Comparison of ENCODE assay signal across 9 cellular contexts in genomic region chr1:240611619-240612490, GRCh38. TPM values are rescaled to one million over a fixed set of nuclear protein-coding genes. Genes with fewer than 3 reads are reported as not detected.
DNase-seq lines count a peak whose midpoint lies in the region; ATAC-seq and TF ChIP-seq lines count a peak whose summit lies in the region.
"Had no signal": no experiment of that assay in that cellular context is flagged by ENCODE, and none has a peak within 500 bp of the region (broad histone marks: within the 10 kb centered on the region; RNA-seq: fewer than 3 reads in every experiment).

GREM2 (minus strand) TSS chr1:240612155; CDS start chr1:240493475, 118,680 bp downstream.

- H4K20me1 ChIP-seq in IMR-90 (ENCODE audit: insufficient read depth, low read length) = no peaks in the 10 kb centered on the region

- peak within 1 kb of the TSS; percentile 77 for H3K56ac ChIP-seq in IMR-90 (ENCODE audit: extremely low read depth, insufficient read depth, low read length)

- H4K91ac ChIP-seq in IMR-90 (ENCODE audit: insufficient read depth, low read depth, low read length) = peak within 1 kb of the TSS; percentile 28; the same call in 1 of the 2 replicates

- H2BK120ac ChIP-seq in IMR-90 (ENCODE audit: low read depth, low read length) = peak within 1 kb of the TSS; percentile 73

- peaks cover 3% of the 10 kb centered on the region; the same call in 1 of the 2 replicates for H3K9me1 ChIP-seq in IMR-90 (ENCODE audit: insufficient read depth, low read length)

- H3K79me1 ChIP-seq in IMR-90 (ENCODE audit: low read depth in 1 of 2, low read length in 2 of 2) = peaks cover 6 to 20% of the 10 kb centered on the region in 2 experiments; a peak in 3 of 4 replicates

- TF ChIP-seq CTCF in IMR-90 (conservative IDR thresholded peaks at IDR 0.05; ENCODE audit: low read depth, low read length) (no peak), WERI-Rb-1 (IDR thresholded peaks at IDR 0.05; ENCODE audit: low read depth, low read length) (0 out of 2 replicates have a peak, but pooled peaks have one; percentile 15), choroid plexus epithelial cell (conservative IDR thresholded peaks at IDR 0.05; ENCODE audit: low read depth, low read length) (no peak), liver (IDR thresholded peaks at IDR 0.05; ENCODE audit: low read depth, low read length, missing input control) (no peak)

- peak within 1 kb of the TSS; percentile 19 for H4K5ac ChIP-seq in IMR-90 (ENCODE audit: low read depth, low read length)

- peak within 1 kb of the TSS; percentile 16; the same call in 1 of the 3 replicates for H2BK15ac ChIP-seq in IMR-90 (ENCODE audit: low read depth, low read length)

- peak within 1 kb of the TSS; percentile 59 for H2BK5ac ChIP-seq in IMR-90 (ENCODE audit: low read depth, low read length, poor library complexity, severe bottlenecking)

- CTCF ChIA-PET in IMR-90 (lab: Yijun Ruan, JAX) = interaction anchor here (0.5 to 1.6 kb wide), 6 partner anchors 10 to 423 kb away, joined by 3 to 6 read pairs (median 4); no protein-coding TSS in a partner anchor

- H3K9me3 ChIP-seq in IMR-90 (ENCODE audit: control insufficient read depth, insufficient read depth, low read length) (no peaks in the 10 kb centered on the region), WERI-Rb-1 (ENCODE audit: severe bottlenecking) (no peaks in the 10 kb centered on the region), liver (ENCODE audit: control insufficient read depth in 4 of 4, low read length in 3 of 4) (no peaks in the 10 kb centered on the region)

- H3K27me3 ChIP-seq in IMR-90 (ENCODE audit: control insufficient read depth, insufficient read depth, low read length) (no peaks in the 10 kb centered on the region), WERI-Rb-1 (ENCODE audit: insufficient read depth, low read depth, severe bottlenecking) (no peaks in the 10 kb centered on the region), liver (ENCODE audit: control insufficient read depth in 4 of 4, insufficient read depth in 4 of 4, low read length in 3 of 4) (no peaks in the 10 kb centered on the region)

- peak within 1 kb of the TSS; percentile 94 for H2AFZ ChIP-seq in IMR-90 (replicated peaks; ENCODE audit: low read length, poor library complexity)

- peak; percentile 60; the same call in 1 of the 2 replicates for TF ChIP-seq POLR2A in IMR-90 (IDR thresholded peaks at IDR 0.05; ENCODE audit: low read depth, low read length)

- peaks cover 9% of the 10 kb centered on the region for H3K4me1 ChIP-seq in IMR-90 (ENCODE audit: control insufficient read depth, insufficient read depth, low read length)
- peaks cover 0 to 37% (median 23%) of the 10 kb centered on the region in 4 donors for H3K4me1 ChIP-seq in liver (ENCODE audit: control insufficient read depth in 4 of 4, insufficient read depth in 4 of 4, low read length in 3 of 4)

- in situ Hi-C loops in IMR-90 (cut with MboI; ENCODE audit: low sequenced_read_pairs) = loop anchor here (5.0 kb wide), 2 partner anchors 75 to 580 kb away; no protein-coding TSS in a partner anchor

- H3K14ac ChIP-seq in IMR-90 (replicated peaks; ENCODE audit: low read depth, low read length) = peak within 1 kb of the TSS; percentile 78

- no peak for TF ChIP-seq RAD21 in IMR-90 (IDR thresholded peaks at IDR 0.05; ENCODE audit: low read length)
- TF ChIP-seq RAD21 in liver (IDR thresholded peaks at IDR 0.05) = peak in 1 of 2 donors; percentile 4

- H3K4me3 ChIP-seq in IMR-90 (ENCODE audit: insufficient read depth, low read depth, low read length) = peak within 1 kb of the TSS; percentile 97
- peak within 1 kb of the TSS; percentile 75 for H3K4me3 ChIP-seq in WERI-Rb-1 (ENCODE audit: low read depth, low read length)
- H3K4me3 ChIP-seq in choroid plexus epithelial cell (ENCODE audit: low read depth, low read length) = peak within 1 kb of the TSS; percentile 56
- peak within 1 kb of the TSS; percentile 55 to 94 (median 90) for H3K4me3 ChIP-seq in liver (ENCODE audit: low read depth in 1 of 3, low read length in 3 of 3)

- peak within 1 kb of the TSS; percentile 60 for H2AK9ac ChIP-seq in IMR-90 (replicated peaks; ENCODE audit: low read depth, low read length, poor library complexity)

- H3K18ac ChIP-seq in IMR-90 (ENCODE audit: low read depth, low read length) = peak within 1 kb of the TSS; percentile 87

- peak within 1 kb of the TSS; percentile 69 for H2BK20ac ChIP-seq in IMR-90 (ENCODE audit: low read depth, low read length)

- H4K8ac ChIP-seq in IMR-90 (ENCODE audit: low read depth in 2 of 2, low read length in 2 of 2) = peak within 1 kb of the TSS in 1 of 2 experiments; percentile 50; a peak in 1 of 4 replicates

- peak within 1 kb of the TSS; percentile 23 for H3K27ac ChIP-seq in IMR-90 (ENCODE audit: insufficient read depth, low read length)
- peak within 1 kb of the TSS; percentile 8; the same call in 1 of the 2 replicates for H3K27ac ChIP-seq in WERI-Rb-1
- H3K27ac ChIP-seq in liver (ENCODE audit: low read depth in 1 of 2, low read length in 2 of 2) = peak within 1 kb of the TSS; percentile 97 to 98

- POLR2A ChIA-PET in IMR-90 (lab: Charles Lee; ENCODE audit: unreplicated experiment) = interaction anchor here (0.6 kb wide), 1 partner anchor 31 kb away, joined by 11 read pairs; no protein-coding TSS in a partner anchor

- ATAC-seq in GM21717 (IDR thresholded peaks at IDR 0.05; ENCODE audit: unreplicated experiment) (peak; percentile 81), IMR-90 (ENCODE audit: low read depth) (peak; percentile 96)

- H3K9ac ChIP-seq in IMR-90 (ENCODE audit: low read depth, low read length) (peak within 1 kb of the TSS; percentile 80), liver (ENCODE audit: low read depth in 1 of 2, low read length in 2 of 2) (peak within 1 kb of the TSS; percentile 87 to 98)

- intact Hi-C loops in IMR-90 (cut with micrococcal nuclease) = loop anchor here (2.0 to 5.0 kb wide), 5 partner anchors 60 to 585 kb away; no protein-coding TSS in a partner anchor

- H3K4ac ChIP-seq in IMR-90 (ENCODE audit: low read depth, low read length) = peak within 1 kb of the TSS; percentile 68

- peak within 1 kb of the TSS; percentile 92 for H3K4me2 ChIP-seq in IMR-90 (ENCODE audit: low read depth, low read length)

- BruUV-seq in IMR-90 (replicated peaks; lab: Mats Ljungman, UMichigan) = no TSS peak

- no peaks in the 10 kb centered on the region for H3K36me3 ChIP-seq in IMR-90 (ENCODE audit: control insufficient read depth, insufficient read depth, low read length)
- H3K36me3 ChIP-seq in WERI-Rb-1 = no peaks in the 10 kb centered on the region
- H3K36me3 ChIP-seq in liver (ENCODE audit: control insufficient read depth in 4 of 4, insufficient read depth in 3 of 4, low read depth in 1 of 4, low read length in 3 of 4) = no peaks in the 10 kb centered on the region

- H2AK5ac ChIP-seq in IMR-90 (ENCODE audit: low read depth, low read length) = no peak within 1 kb of the TSS

- WGBS in IMR-90 (ENCODE audit: extremely low coverage in 2 of 2, insufficient read length in 1 of 2), 2 experiments = 0% methylated on average over 2 of the region's 40 CpGs; no CpG with 5 or more reads in 1 of the 2 experiments
- 1% methylated on average over 40 of the region's 40 CpGs for WGBS in liver

- DNase-seq in EH (ENCODE audit: low read depth) (peak; percentile 95), IMR-90 (peak; percentile 95), WERI-Rb-1 (peak; percentile 80), choroid plexus epithelial cell (ENCODE audit: low read depth) (peak; percentile 64), 8988T (no peak)
- DNase-seq in stimulated activated CD4-positive, alpha-beta T cell treated with anti-CD3 and anti-CD28 coated beads, Interleukin-4, amount 100 ng/mL, for 1 hour = peak; percentile 3

- peak within 1 kb of the TSS; percentile 97 for H3K23ac ChIP-seq in IMR-90 (ENCODE audit: low read depth, low read length)

- dilution Hi-C loops in IMR-90 (cut with HindIII; ENCODE audit: low sequenced_read_pairs, unreplicated experiment) = no loop called here

TF ChIP-seq in IMR-90, 13 proteins besides CTCF, POLR2A, EP300 and RAD21 (continues in another document):
- TF ChIP-seq SMC3 (IDR thresholded peaks at IDR 0.05; ENCODE audit: low read depth, low read length) (peak; percentile 9; the same call in 1 of the 2 replicates), CEBPB (IDR thresholded peaks at IDR 0.05; ENCODE audit: low read depth, low read length) (peak; percentile 57), RCOR1 (IDR thresholded peaks at IDR 0.05; ENCODE audit: insufficient replicate concordance, low read length) (no peak), FOS (IDR thresholded peaks at IDR 0.05; ENCODE audit: low read depth, low read length) (no peak), BHLHE40 (IDR thresholded peaks at IDR 0.05; ENCODE audit: low read depth, low read length) (no peak)
- TF ChIP-seq, protein P1, sequence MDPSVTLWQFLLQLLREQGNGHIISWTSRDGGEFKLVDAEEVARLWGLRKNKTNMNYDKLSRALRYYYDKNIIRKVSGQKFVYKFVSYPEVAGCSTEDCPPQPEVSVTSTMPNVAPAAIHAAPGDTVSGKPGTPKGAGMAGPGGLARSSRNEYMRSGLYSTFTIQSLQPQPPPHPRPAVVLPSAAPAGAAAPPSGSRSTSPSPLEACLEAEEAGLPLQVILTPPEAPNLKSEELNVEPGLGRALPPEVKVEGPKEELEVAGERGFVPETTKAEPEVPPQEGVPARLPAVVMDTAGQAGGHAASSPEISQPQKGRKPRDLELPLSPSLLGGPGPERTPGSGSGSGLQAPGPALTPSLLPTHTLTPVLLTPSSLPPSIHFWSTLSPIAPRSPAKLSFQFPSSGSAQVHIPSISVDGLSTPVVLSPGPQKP (IDR thresholded peaks at IDR 0.05; ENCODE audit: borderline replicate concordance, low read depth, low read length) = no peak

TF ChIP-seq in liver, 16 proteins besides CTCF, POLR2A, EP300 and RAD21 (continues in another document):
- TF ChIP-seq GABPA (IDR thresholded peaks at IDR 0.05 in 1 of 2, conservative IDR thresholded peaks at IDR 0.05 in 1 of 2) (no peak), HNF4G (IDR thresholded peaks at IDR 0.05) (no peak), SP1 (IDR thresholded peaks at IDR 0.05) (no peak), FOXA2 (IDR thresholded peaks at IDR 0.05) (no peak), FOXA1 (IDR thresholded peaks at IDR 0.05) (no peak), TAF1 (conservative IDR thresholded peaks at IDR 0.05) (peak; percentile 87), EGR1 (IDR thresholded peaks at IDR 0.05; ENCODE audit: low read depth in 2 of 2) (peak; percentile 90 to 97), YY1 (IDR thresholded peaks at IDR 0.05) (peak; percentile 13), NR2F2 (IDR thresholded peaks at IDR 0.05) (no peak)
- TF ChIP-seq, protein P2, sequence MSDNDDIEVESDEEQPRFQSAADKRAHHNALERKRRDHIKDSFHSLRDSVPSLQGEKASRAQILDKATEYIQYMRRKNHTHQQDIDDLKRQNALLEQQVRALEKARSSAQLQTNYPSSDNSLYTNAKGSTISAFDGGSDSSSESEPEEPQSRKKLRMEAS (IDR thresholded peaks at IDR 0.05) = no peak
- TF ChIP-seq, protein P3, sequence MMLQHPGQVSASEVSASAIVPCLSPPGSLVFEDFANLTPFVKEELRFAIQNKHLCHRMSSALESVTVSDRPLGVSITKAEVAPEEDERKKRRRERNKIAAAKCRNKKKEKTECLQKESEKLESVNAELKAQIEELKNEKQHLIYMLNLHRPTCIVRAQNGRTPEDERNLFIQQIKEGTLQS (IDR thresholded peaks at IDR 0.05) = no peak

RNA-seq across cellular contexts. Expression of gene GREM2, which starts in this region (rescaled TPM):
- total RNA-seq in IMR-90 (2012; rRNA removed) (3.0 and 5.0 TPM in 2 replicates), liver (1 to 10 TPM in 1 of 2 donors, under 1 TPM in 1; 0.19 to 4.0 TPM)
- polyA plus RNA-seq in IMR-90 (2012; rRNA removed) (14.2 and 15.9 TPM in 2 replicates), liver (10 to 100 TPM in 1 of 2 donors, 1 to 10 TPM in 1; 4.5 to 19.5 TPM)
- 6.1 and 10.8 TPM in 2 replicates for polyA plus RNA-seq in IMR-90 (2012; cell fraction: cytosol; rRNA removed)
- 3.0 and 8.9 TPM in 2 replicates for polyA plus RNA-seq in IMR-90 (2012; cell fraction: nucleus; rRNA removed; ENCODE audit: low replicate concordance)
- total RNA-seq: dermis microvascular lymphatic vessel endothelial cell had no signal

Comparison
In these comparisons a context has a peak if more than half of its experiments do, and no peak if none do; other contexts are left out.
1. H3K27ac ChIP-seq: peak in every context shown above with its lines; median percentile 98 in liver; 23 in IMR-90; 8 in WERI-Rb-1.